In genomic region chr2:74201196-74201595, GRCh38 we compare ENCODE assay signal across 2 cellular contexts.
TF ChIP-seq lines count a peak whose summit lies in the region.

No MANE protein-coding gene starts in this region.

TF ChIP-seq in GM12878, 131 proteins besides CTCF, POLR2A, EP300 and RAD21:
- TF ChIP-seq HDGF (IDR thresholded peaks at IDR 0.05) = 0 out of 2 replicates have a peak, but pooled peaks have one; percentile 43
- TF ChIP-seq USF2 (IDR thresholded peaks at IDR 0.05; ENCODE audit: borderline replicate concordance, low read depth, low read length) = no peak
- no peak for TF ChIP-seq ELK1 (IDR thresholded peaks at IDR 0.05; ENCODE audit: low read depth, low read length)
- TF ChIP-seq CUX1 (IDR thresholded peaks at IDR 0.05; ENCODE audit: insufficient replicate concordance, low read depth, low read length) = no peak

TF ChIP-seq in HEK293T, 16 proteins besides CTCF, POLR2A, EP300 and RAD21:
- TF ChIP-seq FOXM1 (IDR thresholded peaks at IDR 0.05; ENCODE audit: borderline replicate concordance) (no peak), NFRKB (IDR thresholded peaks at IDR 0.05) (no peak), ZNF384 (IDR thresholded peaks at IDR 0.05) (no peak), ARNT (IDR thresholded peaks at IDR 0.05) (no peak), PKNOX1 (IDR thresholded peaks at IDR 0.05) (no peak), SP1 (IDR thresholded peaks at IDR 0.05) (no peak), CTBP1 (IDR thresholded peaks at IDR 0.05; ENCODE audit: borderline replicate concordance) (no peak), L3MBTL2 (conservative IDR thresholded peaks at IDR 0.05) (no peak), TARDBP (IDR thresholded peaks at IDR 0.05) (no peak), ELF4 (IDR thresholded peaks at IDR 0.05) (no peak), HDGF (IDR thresholded peaks at IDR 0.05; ENCODE audit: borderline replicate concordance) (no peak), FOXK2 (IDR thresholded peaks at IDR 0.05) (no peak), LEF1 (IDR thresholded peaks at IDR 0.05; ENCODE audit: borderline replicate concordance) (no peak), BHLHE40 (IDR thresholded peaks at IDR 0.05; ENCODE audit: borderline replicate concordance) (no peak), FOXA1 (IDR thresholded peaks at IDR 0.05) (no peak), SUZ12 (IDR thresholded peaks at IDR 0.05) (no peak)
